ENCODE assay signal across 8 cellular contexts in genomic region chrX:46545111-46546005, GRCh38. TPM values are rescaled to one million over a fixed set of nuclear protein-coding genes. Genes with fewer than 3 reads are reported as not detected.
DNase-seq lines count a peak whose midpoint lies in the region; ATAC-seq and TF ChIP-seq lines count a peak whose summit lies in the region.

TSS of gene ZNF674 (minus strand) at chrX:46545421. CDS start at chrX:46542087, 3,334 bp downstream.

- H3K9me3 ChIP-seq in aorta (ENCODE audit: control insufficient read depth, low read length) = no peaks in the 10 kb centered on the region

- H3K4me1 Mint-ChIP-seq in T-helper 1 cell treated with Interleukin-12 subunit alpha and Interleukin-12 subunit beta and Interleukin-4 antibody, amounts not matched to agents 30 μg/mL and 1 μg/mL, for 36 hours (ENCODE audit: low read depth) = peaks cover 23% of the 10 kb centered on the region

- H3K27ac Mint-ChIP-seq in T-helper 1 cell treated with Interleukin-12 subunit alpha and Interleukin-12 subunit beta and Interleukin-4 antibody, amounts not matched to agents 30 μg/mL and 1 μg/mL, for 36 hours = peak within 1 kb of the TSS; percentile 99

- H3K4me3 Mint-ChIP-seq in T-helper 1 cell treated with Interleukin-12 subunit alpha and Interleukin-12 subunit beta and Interleukin-4 antibody, amounts not matched to agents 30 μg/mL and 1 μg/mL, for 36 hours = peak within 1 kb of the TSS; percentile 99

- H3K4me1 ChIP-seq in rectal smooth muscle tissue (ENCODE audit: control insufficient read depth, insufficient read depth, low read length) = peaks cover 3% of the 10 kb centered on the region
- H3K4me1 ChIP-seq in aorta (ENCODE audit: control insufficient read depth in 1 of 2, insufficient read depth in 2 of 2, low read length in 2 of 2) = no peaks in the 10 kb centered on the region

- H3K4me3 ChIP-seq in rectal smooth muscle tissue (ENCODE audit: low read length) (peak within 1 kb of the TSS; percentile 73), aorta (ENCODE audit: low read length in 2 of 2) (peak within 1 kb of the TSS; percentile 59 to 82)

- TF ChIP-seq POLR2A in GM15510 (IDR thresholded peaks at IDR 0.05; ENCODE audit: borderline replicate concordance, extremely low read depth, insufficient read length) = peak; percentile 64

- peak; percentile 92 for DNase-seq in NCI-H146 (lab: John Stamatoyannopoulos, UW)
- DNase-seq in anterior cingulate cortex (lab: John Stamatoyannopoulos, UW) = peak; percentile 18 to 89 (median 78)
- DNase-seq in hepatic stellate cell (ENCODE audit: low spot score) = peak; percentile 78
- DNase-seq in aorta = peak; percentile 95 to 97

- no peaks in the 10 kb centered on the region for H3K9me3 Mint-ChIP-seq in T-helper 1 cell treated with Interleukin-12 subunit alpha and Interleukin-12 subunit beta and Interleukin-4 antibody, amounts not matched to agents 30 μg/mL and 1 μg/mL, for 36 hours

- H3K9ac ChIP-seq in rectal smooth muscle tissue (ENCODE audit: low read length) = peak within 1 kb of the TSS; percentile 64

- H3K27ac ChIP-seq in rectal smooth muscle tissue (ENCODE audit: low read depth, low read length) = peak within 1 kb of the TSS; percentile 41
- peak within 1 kb of the TSS in 1 of 2 donors; percentile 50 for H3K27ac ChIP-seq in aorta (ENCODE audit: low read depth in 1 of 2, low read length in 2 of 2)

- no peaks in the 10 kb centered on the region for H3K27me3 Mint-ChIP-seq in T-helper 1 cell treated with Interleukin-12 subunit alpha and Interleukin-12 subunit beta and Interleukin-4 antibody, amounts not matched to agents 30 μg/mL and 1 μg/mL, for 36 hours (ENCODE audit: low read depth)

- ATAC-seq in HG02884 (IDR thresholded peaks at IDR 0.05; ENCODE audit: unreplicated experiment) (peak; percentile 85), aorta (ENCODE audit: low FRiP score) (peak; percentile 94)

- H3K36me3 ChIP-seq in rectal smooth muscle tissue (ENCODE audit: control insufficient read depth, insufficient read depth, low read length) (peaks cover 2% of the 10 kb centered on the region), aorta (ENCODE audit: control insufficient read depth in 1 of 2, insufficient read depth in 2 of 2, low read length in 1 of 2) (no peaks in the 10 kb centered on the region)

- WGBS in aorta, 2 donors = 0 to 33% methylated on average over 57 of the region's 57 CpGs

- H3K27me3 ChIP-seq in rectal smooth muscle tissue (ENCODE audit: control insufficient read depth, insufficient read depth, low read length) = no peaks in the 10 kb centered on the region
- H3K27me3 ChIP-seq in aorta (ENCODE audit: control insufficient read depth in 1 of 2, insufficient read depth in 2 of 2, low read length in 1 of 2) = no peaks in the 10 kb centered on the region

- intact Hi-C loops in aorta (cut with DNase I) = loop anchor here in 1 of 2 donors (5.0 kb wide), 1 partner anchor 97 kb away; no protein-coding TSS in a partner anchor

- peaks cover 13% of the 10 kb centered on the region for H3K36me3 Mint-ChIP-seq in T-helper 1 cell treated with Interleukin-12 subunit alpha and Interleukin-12 subunit beta and Interleukin-4 antibody, amounts not matched to agents 30 μg/mL and 1 μg/mL, for 36 hours (ENCODE audit: low read depth)

RNA-seq across cellular contexts. Expression of gene ZNF674, which starts in this region (rescaled TPM):
- 1 to 10 TPM; 5.1 to 7.9 TPM for total RNA-seq in aorta
- 1 to 10 TPM; 1.5 to 2.4 TPM for polyA plus RNA-seq in aorta
